In the genomic region with DNA sequence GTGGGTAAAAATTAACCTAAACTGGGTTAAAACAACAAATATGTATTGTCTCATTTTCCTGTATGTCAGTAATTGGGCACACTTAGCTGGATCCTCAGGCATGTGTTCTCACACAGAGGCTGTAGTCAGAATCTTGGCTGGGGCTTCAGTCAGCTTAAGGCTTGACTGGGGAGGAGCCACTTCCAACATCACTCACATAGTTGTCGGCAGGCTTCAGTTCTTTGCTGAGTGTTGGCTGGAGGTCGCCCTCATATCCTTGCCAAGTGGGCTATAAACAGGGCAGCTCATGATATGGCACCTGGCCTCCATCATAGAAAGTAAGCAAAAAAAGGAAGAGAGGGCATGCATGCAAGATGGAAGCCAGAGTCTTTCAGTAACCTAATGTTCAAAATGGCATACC, we compare ENCODE assay signal across 1 cellular context.
TF ChIP-seq lines count a peak whose summit lies in the region.

No MANE protein-coding gene starts in this region.

TF ChIP-seq in GM23338, 12 proteins besides CTCF, POLR2A, EP300 and RAD21 (continued from another document):
- TF ChIP-seq, protein P1, sequence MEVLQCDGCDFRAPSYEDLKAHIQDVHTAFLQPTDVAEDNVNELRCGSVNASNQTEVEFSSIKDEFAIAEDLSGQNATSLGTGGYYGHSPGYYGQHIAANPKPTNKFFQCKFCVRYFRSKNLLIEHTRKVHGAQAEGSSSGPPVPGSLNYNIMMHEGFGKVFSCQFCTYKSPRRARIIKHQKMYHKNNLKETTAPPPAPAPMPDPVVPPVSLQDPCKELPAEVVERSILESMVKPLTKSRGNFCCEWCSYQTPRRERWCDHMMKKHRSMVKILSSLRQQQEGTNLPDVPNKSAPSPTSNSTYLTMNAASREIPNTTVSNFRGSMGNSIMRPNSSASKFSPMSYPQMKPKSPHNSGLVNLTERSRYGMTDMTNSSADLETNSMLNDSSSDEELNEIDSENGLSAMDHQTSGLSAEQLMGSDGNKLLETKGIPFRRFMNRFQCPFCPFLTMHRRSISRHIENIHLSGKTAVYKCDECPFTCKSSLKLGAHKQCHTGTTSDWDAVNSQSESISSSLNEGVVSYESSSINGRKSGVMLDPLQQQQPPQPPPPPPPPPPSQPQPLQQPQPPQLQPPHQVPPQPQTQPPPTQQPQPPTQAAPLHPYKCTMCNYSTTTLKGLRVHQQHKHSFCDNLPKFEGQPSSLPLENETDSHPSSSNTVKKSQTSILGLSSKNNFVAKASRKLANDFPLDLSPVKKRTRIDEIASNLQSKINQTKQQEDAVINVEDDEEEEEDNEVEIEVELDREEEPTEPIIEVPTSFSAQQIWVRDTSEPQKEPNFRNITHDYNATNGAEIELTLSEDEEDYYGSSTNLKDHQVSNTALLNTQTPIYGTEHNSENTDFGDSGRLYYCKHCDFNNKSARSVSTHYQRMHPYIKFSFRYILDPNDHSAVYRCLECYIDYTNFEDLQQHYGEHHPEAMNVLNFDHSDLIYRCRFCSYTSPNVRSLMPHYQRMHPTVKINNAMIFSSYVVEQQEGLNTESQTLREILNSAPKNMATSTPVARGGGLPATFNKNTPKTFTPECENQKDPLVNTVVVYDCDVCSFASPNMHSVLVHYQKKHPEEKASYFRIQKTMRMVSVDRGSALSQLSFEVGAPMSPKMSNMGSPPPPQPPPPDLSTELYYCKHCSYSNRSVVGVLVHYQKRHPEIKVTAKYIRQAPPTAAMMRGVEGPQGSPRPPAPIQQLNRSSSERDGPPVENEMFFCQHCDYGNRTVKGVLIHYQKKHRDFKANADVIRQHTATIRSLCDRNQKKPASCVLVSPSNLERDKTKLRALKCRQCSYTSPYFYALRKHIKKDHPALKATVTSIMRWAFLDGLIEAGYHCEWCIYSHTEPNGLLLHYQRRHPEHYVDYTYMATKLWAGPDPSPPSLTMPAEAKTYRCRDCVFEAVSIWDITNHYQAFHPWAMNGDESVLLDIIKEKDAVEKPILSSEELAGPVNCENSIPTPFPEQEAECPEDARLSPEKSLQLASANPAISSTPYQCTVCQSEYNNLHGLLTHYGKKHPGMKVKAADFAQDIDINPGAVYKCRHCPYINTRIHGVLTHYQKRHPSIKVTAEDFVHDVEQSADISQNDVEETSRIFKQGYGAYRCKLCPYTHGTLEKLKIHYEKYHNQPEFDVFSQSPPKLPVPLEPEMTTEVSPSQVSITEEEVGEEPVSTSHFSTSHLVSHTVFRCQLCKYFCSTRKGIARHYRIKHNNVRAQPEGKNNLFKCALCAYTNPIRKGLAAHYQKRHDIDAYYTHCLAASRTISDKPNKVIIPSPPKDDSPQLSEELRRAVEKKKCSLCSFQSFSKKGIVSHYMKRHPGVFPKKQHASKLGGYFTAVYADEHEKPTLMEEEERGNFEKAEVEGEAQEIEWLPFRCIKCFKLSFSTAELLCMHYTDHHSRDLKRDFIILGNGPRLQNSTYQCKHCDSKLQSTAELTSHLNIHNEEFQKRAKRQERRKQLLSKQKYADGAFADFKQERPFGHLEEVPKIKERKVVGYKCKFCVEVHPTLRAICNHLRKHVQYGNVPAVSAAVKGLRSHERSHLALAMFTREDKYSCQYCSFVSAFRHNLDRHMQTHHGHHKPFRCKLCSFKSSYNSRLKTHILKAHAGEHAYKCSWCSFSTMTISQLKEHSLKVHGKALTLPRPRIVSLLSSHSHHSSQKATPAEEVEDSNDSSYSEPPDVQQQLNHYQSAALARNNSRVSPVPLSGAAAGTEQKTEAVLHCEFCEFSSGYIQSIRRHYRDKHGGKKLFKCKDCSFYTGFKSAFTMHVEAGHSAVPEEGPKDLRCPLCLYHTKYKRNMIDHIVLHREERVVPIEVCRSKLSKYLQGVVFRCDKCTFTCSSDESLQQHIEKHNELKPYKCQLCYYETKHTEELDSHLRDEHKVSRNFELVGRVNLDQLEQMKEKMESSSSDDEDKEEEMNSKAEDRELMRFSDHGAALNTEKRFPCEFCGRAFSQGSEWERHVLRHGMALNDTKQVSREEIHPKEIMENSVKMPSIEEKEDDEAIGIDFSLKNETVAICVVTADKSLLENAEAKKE (CRISPR knock-in tag; IDR thresholded peaks at IDR 0.05), result no peak
- no peak for TF ChIP-seq JUNB (IDR thresholded peaks at IDR 0.05; ENCODE audit: unreplicated experiment)
- TF ChIP-seq ZNF114 (CRISPR knock-in tag; IDR thresholded peaks at IDR 0.05), result no peak
- TF ChIP-seq NANOG (IDR thresholded peaks at IDR 0.05; ENCODE audit: borderline replicate concordance), result no peak
- TF ChIP-seq STAT1 (IDR thresholded peaks at IDR 0.05; ENCODE audit: unreplicated experiment), result no peak
- TF ChIP-seq, protein P2, sequence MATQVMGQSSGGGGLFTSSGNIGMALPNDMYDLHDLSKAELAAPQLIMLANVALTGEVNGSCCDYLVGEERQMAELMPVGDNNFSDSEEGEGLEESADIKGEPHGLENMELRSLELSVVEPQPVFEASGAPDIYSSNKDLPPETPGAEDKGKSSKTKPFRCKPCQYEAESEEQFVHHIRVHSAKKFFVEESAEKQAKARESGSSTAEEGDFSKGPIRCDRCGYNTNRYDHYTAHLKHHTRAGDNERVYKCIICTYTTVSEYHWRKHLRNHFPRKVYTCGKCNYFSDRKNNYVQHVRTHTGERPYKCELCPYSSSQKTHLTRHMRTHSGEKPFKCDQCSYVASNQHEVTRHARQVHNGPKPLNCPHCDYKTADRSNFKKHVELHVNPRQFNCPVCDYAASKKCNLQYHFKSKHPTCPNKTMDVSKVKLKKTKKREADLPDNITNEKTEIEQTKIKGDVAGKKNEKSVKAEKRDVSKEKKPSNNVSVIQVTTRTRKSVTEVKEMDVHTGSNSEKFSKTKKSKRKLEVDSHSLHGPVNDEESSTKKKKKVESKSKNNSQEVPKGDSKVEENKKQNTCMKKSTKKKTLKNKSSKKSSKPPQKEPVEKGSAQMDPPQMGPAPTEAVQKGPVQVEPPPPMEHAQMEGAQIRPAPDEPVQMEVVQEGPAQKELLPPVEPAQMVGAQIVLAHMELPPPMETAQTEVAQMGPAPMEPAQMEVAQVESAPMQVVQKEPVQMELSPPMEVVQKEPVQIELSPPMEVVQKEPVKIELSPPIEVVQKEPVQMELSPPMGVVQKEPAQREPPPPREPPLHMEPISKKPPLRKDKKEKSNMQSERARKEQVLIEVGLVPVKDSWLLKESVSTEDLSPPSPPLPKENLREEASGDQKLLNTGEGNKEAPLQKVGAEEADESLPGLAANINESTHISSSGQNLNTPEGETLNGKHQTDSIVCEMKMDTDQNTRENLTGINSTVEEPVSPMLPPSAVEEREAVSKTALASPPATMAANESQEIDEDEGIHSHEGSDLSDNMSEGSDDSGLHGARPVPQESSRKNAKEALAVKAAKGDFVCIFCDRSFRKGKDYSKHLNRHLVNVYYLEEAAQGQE (IDR thresholded peaks at IDR 0.05; ENCODE audit: unreplicated experiment), result no peak
- no peak for TF ChIP-seq EZH2phosphoT487 (IDR thresholded peaks at IDR 0.05; ENCODE audit: unreplicated experiment)
- TF ChIP-seq EZH2 (IDR thresholded peaks at IDR 0.05; ENCODE audit: low read depth, unreplicated experiment), result no peak
